Comparison of ENCODE assay signal across 12 cellular contexts in the genomic region with DNA sequence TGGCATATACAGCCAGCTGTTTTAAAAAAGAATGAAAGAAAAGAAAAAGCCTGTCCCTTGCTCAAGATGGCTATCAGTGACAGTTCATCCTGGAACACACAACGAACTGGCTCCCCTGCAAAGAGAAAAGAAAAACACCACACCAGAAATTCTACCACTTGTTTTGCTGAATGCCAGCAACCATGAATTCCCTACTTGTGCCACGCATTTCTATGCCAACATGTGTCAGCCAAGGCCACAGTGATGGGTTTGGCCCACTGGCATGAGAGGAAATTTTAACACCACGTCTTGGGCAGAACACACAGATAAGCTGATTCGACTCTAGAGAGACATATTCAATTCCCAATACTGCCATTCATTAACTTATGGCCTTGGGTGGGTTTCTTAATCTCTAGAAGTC.
DNase-seq lines count a peak whose midpoint lies in the region; ATAC-seq and TF ChIP-seq lines count a peak whose summit lies in the region.
"Had no signal": no experiment of that assay in that cellular context is flagged by ENCODE, and none has a peak within 500 bp of the region (broad histone marks: within the 10 kb centered on the region; RNA-seq: fewer than 3 reads in every experiment).

No MANE protein-coding gene starts in this region.

- in situ Hi-C loops in ACHN (cut with HindIII; ENCODE audit: low pct_ligation_motif_present, low pct_unique_long_range_greater_than_20kb, low sequenced_read_pairs) = no loop called here

- intact Hi-C loops in activated CD4-positive, alpha-beta memory T cell treated with anti-CD3 and anti-CD28 coated beads for 36 hours (cut with micrococcal nuclease) = no loop called here
- intact Hi-C loops in activated T-helper 1 cell treated with anti-CD3 and anti-CD28 coated beads, Interleukin-12 subunit alpha, Interleukin-12 subunit beta, Interleukin-2, Interleukin-4 antibody, amounts not matched to agents 30 ng/mL and 10 ng/mL and 1 ng/mL, durations not matched to agents 14 hours and 24 hours and 36 hours (cut with micrococcal nuclease) = no loop called here
- intact Hi-C loops in left lung (cut with DNase I) = no loop called here
- intact Hi-C loops in spleen (cut with DNase I; ENCODE audit: low total_unique reads) = no loop called here

- peak overlapping the region; percentile 64 for H3K27ac Mint-ChIP-seq in activated CD4-positive, alpha-beta memory T cell treated with anti-CD3 and anti-CD28 coated beads for 36 hours
- no peak overlapping the region for H3K27ac Mint-ChIP-seq in activated CD4-positive, alpha-beta memory T cell treated with anti-CD3 and anti-CD28 coated beads, Interleukin-2, amount 10 ng/mL, durations not matched to agents 7 days and 5 days
- peak overlapping the region; percentile 9 for H3K27ac Mint-ChIP-seq in activated T-helper 1 cell treated with anti-CD3 and anti-CD28 coated beads, Interleukin-12 subunit alpha, Interleukin-12 subunit beta, Interleukin-2, Interleukin-4 antibody, amounts not matched to agents 30 ng/mL and 10 ng/mL and 1 ng/mL, durations not matched to agents 14 hours and 24 hours and 36 hours
- H3K27ac Mint-ChIP-seq: activated naive CD4-positive, alpha-beta T cell treated with anti-CD3 and anti-CD28 coated beads, Interleukin-2, amount 10 ng/mL, durations not matched to agents 7 days and 5 days had no signal

- H3K36me3 ChIP-seq in left lung = peaks cover 0 to 35% of the 10 kb centered on the region in 2 donors
- H3K36me3 ChIP-seq in spleen = peaks cover 0 to 42% (median 23%) of the 10 kb centered on the region in 6 donors
- H3K36me3 ChIP-seq: uterus had no signal

- peaks cover 41 to 62% of the 10 kb centered on the region in 2 donors for H3K4me1 ChIP-seq in left lung
- H3K4me1 ChIP-seq in spleen = peaks cover 33 to 100% (median 75%) of the 10 kb centered on the region in 6 donors
- H3K4me1 ChIP-seq: SJCRH30 had no signal

- peaks cover 73% of the 10 kb centered on the region for H3K4me1 Mint-ChIP-seq in activated CD4-positive, alpha-beta memory T cell treated with anti-CD3 and anti-CD28 coated beads for 36 hours (ENCODE audit: low read depth)
- H3K4me1 Mint-ChIP-seq in activated CD4-positive, alpha-beta memory T cell treated with anti-CD3 and anti-CD28 coated beads, Interleukin-2, amount 10 ng/mL, durations not matched to agents 7 days and 5 days = peaks cover 41% of the 10 kb centered on the region
- peaks cover 60% of the 10 kb centered on the region for H3K4me1 Mint-ChIP-seq in activated T-helper 1 cell treated with anti-CD3 and anti-CD28 coated beads, Interleukin-12 subunit alpha, Interleukin-12 subunit beta, Interleukin-2, Interleukin-4 antibody, amounts not matched to agents 30 ng/mL and 10 ng/mL and 1 ng/mL, durations not matched to agents 14 hours and 24 hours and 36 hours (ENCODE audit: low read depth)

- H3K36me3 Mint-ChIP-seq in activated CD4-positive, alpha-beta memory T cell treated with anti-CD3 and anti-CD28 coated beads for 36 hours = peaks cover 25% of the 10 kb centered on the region
- peaks cover 46% of the 10 kb centered on the region for H3K36me3 Mint-ChIP-seq in activated CD4-positive, alpha-beta memory T cell treated with anti-CD3 and anti-CD28 coated beads, Interleukin-2, amount 10 ng/mL, durations not matched to agents 7 days and 5 days (ENCODE audit: low read depth)
- H3K36me3 Mint-ChIP-seq in activated T-helper 1 cell treated with anti-CD3 and anti-CD28 coated beads, Interleukin-12 subunit alpha, Interleukin-12 subunit beta, Interleukin-2, Interleukin-4 antibody, amounts not matched to agents 30 ng/mL and 10 ng/mL and 1 ng/mL, durations not matched to agents 14 hours and 24 hours and 36 hours (ENCODE audit: low read depth) = peaks cover 19% of the 10 kb centered on the region

- no peaks in the 10 kb centered on the region for H3K9me3 Mint-ChIP-seq in activated CD4-positive, alpha-beta memory T cell treated with anti-CD3 and anti-CD28 coated beads for 36 hours
- no peaks in the 10 kb centered on the region for H3K9me3 Mint-ChIP-seq in activated CD4-positive, alpha-beta memory T cell treated with anti-CD3 and anti-CD28 coated beads, Interleukin-2, amount 10 ng/mL, durations not matched to agents 7 days and 5 days
- no peaks in the 10 kb centered on the region for H3K9me3 Mint-ChIP-seq in activated T-helper 1 cell treated with anti-CD3 and anti-CD28 coated beads, Interleukin-12 subunit alpha, Interleukin-12 subunit beta, Interleukin-2, Interleukin-4 antibody, amounts not matched to agents 30 ng/mL and 10 ng/mL and 1 ng/mL, durations not matched to agents 14 hours and 24 hours and 36 hours
- H3K9me3 Mint-ChIP-seq: activated naive CD4-positive, alpha-beta T cell treated with anti-CD3 and anti-CD28 coated beads, Interleukin-2, amount 10 ng/mL, durations not matched to agents 7 days and 5 days had no signal

- no peak for ATAC-seq in left lung

- no peak for TF ChIP-seq CTCF in left lung (IDR thresholded peaks at IDR 0.05)
- TF ChIP-seq CTCF in spleen (IDR thresholded peaks at IDR 0.05 in 8 of 11, conservative IDR thresholded peaks at IDR 0.05 in 3 of 11) = no peak

- TF ChIP-seq POLR2A in spleen (IDR thresholded peaks at IDR 0.05) (no peak), erythroblast (IDR thresholded peaks at IDR 0.05; ENCODE audit: low read length) (no peak)

- H3K4me3 Mint-ChIP-seq in activated CD4-positive, alpha-beta memory T cell treated with anti-CD3 and anti-CD28 coated beads for 36 hours = no peak overlapping the region
- H3K4me3 Mint-ChIP-seq in activated CD4-positive, alpha-beta memory T cell treated with anti-CD3 and anti-CD28 coated beads, Interleukin-2, amount 10 ng/mL, durations not matched to agents 7 days and 5 days = no peak overlapping the region
- H3K4me3 Mint-ChIP-seq in activated T-helper 1 cell treated with anti-CD3 and anti-CD28 coated beads, Interleukin-12 subunit alpha, Interleukin-12 subunit beta, Interleukin-2, Interleukin-4 antibody, amounts not matched to agents 30 ng/mL and 10 ng/mL and 1 ng/mL, durations not matched to agents 14 hours and 24 hours and 36 hours = no peak overlapping the region
- H3K4me3 Mint-ChIP-seq: activated naive CD4-positive, alpha-beta T cell treated with anti-CD3 and anti-CD28 coated beads, Interleukin-2, amount 10 ng/mL, durations not matched to agents 7 days and 5 days had no signal

- no peaks in the 10 kb centered on the region for H3K27me3 Mint-ChIP-seq in activated CD4-positive, alpha-beta memory T cell treated with anti-CD3 and anti-CD28 coated beads for 36 hours
- no peaks in the 10 kb centered on the region for H3K27me3 Mint-ChIP-seq in activated CD4-positive, alpha-beta memory T cell treated with anti-CD3 and anti-CD28 coated beads, Interleukin-2, amount 10 ng/mL, durations not matched to agents 7 days and 5 days
- no peaks in the 10 kb centered on the region for H3K27me3 Mint-ChIP-seq in activated T-helper 1 cell treated with anti-CD3 and anti-CD28 coated beads, Interleukin-12 subunit alpha, Interleukin-12 subunit beta, Interleukin-2, Interleukin-4 antibody, amounts not matched to agents 30 ng/mL and 10 ng/mL and 1 ng/mL, durations not matched to agents 14 hours and 24 hours and 36 hours (ENCODE audit: insufficient read depth)
- H3K27me3 Mint-ChIP-seq: activated naive CD4-positive, alpha-beta T cell treated with anti-CD3 and anti-CD28 coated beads, Interleukin-2, amount 10 ng/mL, durations not matched to agents 7 days and 5 days had no signal

- WGBS in spleen, 5 donors = 64 to 73% (median 67%) methylated on average over 4 of the region's 4 CpGs

- peak overlapping the region; percentile 18 to 21 for H3K27ac ChIP-seq in left lung
- H3K27ac ChIP-seq in spleen = peak overlapping the region in 5 of 8 donors; percentile 2 to 48 (median 37)
- H3K27ac ChIP-seq: SJCRH30 had no signal

- no peaks in the 10 kb centered on the region for H3K9me3 ChIP-seq in left lung
- no peaks in the 10 kb centered on the region for H3K9me3 ChIP-seq in spleen
- H3K9me3 ChIP-seq: SJCRH30, uterus had no signal

- DNase-seq in activated CD4-positive, alpha-beta memory T cell treated with anti-CD3 and anti-CD28 coated beads for 36 hours = no peak
- DNase-seq in activated CD4-positive, alpha-beta memory T cell treated with anti-CD3 and anti-CD28 coated beads, Interleukin-2, amount 10 ng/mL, durations not matched to agents 7 days and 5 days = no peak
- DNase-seq in activated T-helper 1 cell treated with anti-CD3 and anti-CD28 coated beads, Interleukin-12 subunit alpha, Interleukin-12 subunit beta, Interleukin-2, Interleukin-4 antibody, amounts not matched to agents 30 ng/mL and 10 ng/mL and 1 ng/mL, durations not matched to agents 14 hours and 24 hours and 36 hours (ENCODE audit: low spot score) = no peak
- DNase-seq in left lung (no peak), spleen (no peak), ACHN (no peak), erythroblast (lab: John Stamatoyannopoulos, UW) (no peak), NOMO-1 treated with DMSO at 0.1 percent for 48 hours (lab: John Stamatoyannopoulos, UW; ENCODE audit: unreplicated experiment) (no peak)
- DNase-seq: activated naive CD4-positive, alpha-beta T cell treated with anti-CD3 and anti-CD28 coated beads, Interleukin-2, amount 10 ng/mL, durations not matched to agents 7 days and 5 days; kidney; SJCRH30; uterus had no signal

- POLR2A ChIA-PET in activated CD4-positive, alpha-beta memory T cell treated with anti-CD3 and anti-CD28 coated beads for 36 hours (lab: Charles Lee) = no interaction called here
- POLR2A ChIA-PET in activated CD4-positive, alpha-beta memory T cell treated with anti-CD3 and anti-CD28 coated beads, Interleukin-2, amount 10 ng/mL, durations not matched to agents 7 days and 5 days (lab: Charles Lee) = no interaction called here

- H3K27me3 ChIP-seq in left lung (no peaks in the 10 kb centered on the region), spleen (replicated peaks in 1 of 7) (no peaks in the 10 kb centered on the region)
- H3K27me3 ChIP-seq: SJCRH30, uterus had no signal

- H3K4me3 ChIP-seq in left lung (no peak overlapping the region), spleen (no peak overlapping the region)
- H3K4me3 ChIP-seq: SJCRH30, uterus had no signal

- CTCF ChIA-PET in activated CD4-positive, alpha-beta memory T cell treated with anti-CD3 and anti-CD28 coated beads for 36 hours (lab: Charles Lee) = no interaction called here
- CTCF ChIA-PET in activated CD4-positive, alpha-beta memory T cell treated with anti-CD3 and anti-CD28 coated beads, Interleukin-2, amount 10 ng/mL, durations not matched to agents 7 days and 5 days (lab: Charles Lee) = interaction anchor here (0.9 kb wide), 1 partner anchor 161 kb away, joined by 4 read pairs; no protein-coding TSS in a partner anchor
